ENCODE assay signal across 15 cellular contexts in genomic region chr17:58316260-58316960, GRCh38. TPM values are rescaled to one million over a fixed set of nuclear protein-coding genes. Genes with fewer than 3 reads are reported as not detected.
DNase-seq lines count a peak whose midpoint lies in the region; ATAC-seq lines count a peak whose summit lies in the region.
"Had no signal": no experiment of that assay in that cellular context is flagged by ENCODE, and none has a peak within 500 bp of the region (broad histone marks: within the 10 kb centered on the region; RNA-seq: fewer than 3 reads in every experiment).

No MANE protein-coding gene starts in this region.

- H3K9me3 Mint-ChIP-seq in central memory CD8-positive, alpha-beta T cell, result no peaks in the 10 kb centered on the region
- H3K9me3 Mint-ChIP-seq: dendritic cell treated with granulocyte-macrophage colony-stimulating factor and Interleukin-4, amounts not matched to agents 40 ng/mL and 50 ng/mL, for 4 days had no signal

- peak overlapping the region in 8 of 11 experiments; percentile 6 to 73 (median 58); a peak in 15 of 22 replicates for H3K27ac ChIP-seq in BLaER1 treated with 17β-estradiol and CSF1 and Interleukin-3, amounts not matched to agents 10 nM and 100 nM
- no peak overlapping the region for H3K27ac ChIP-seq in trophoblast cell (ENCODE audit: low read depth, low read length)
- H3K27ac ChIP-seq: KMS-11, prostate gland, testis had no signal

- peaks cover 0 to 89% (median 43%) of the 10 kb centered on the region in 11 experiments; a peak in 19 of 22 replicates for H3K36me3 ChIP-seq in BLaER1 treated with 17β-estradiol and CSF1 and Interleukin-3, amounts not matched to agents 10 nM and 100 nM
- no peaks in the 10 kb centered on the region for H3K36me3 ChIP-seq in trophoblast cell (ENCODE audit: control insufficient read depth in 1 of 2, insufficient read depth in 2 of 2, low read length in 2 of 2)
- H3K36me3 ChIP-seq: prostate gland had no signal

- peaks cover 9 to 64% (median 53%) of the 10 kb centered on the region in 10 experiments; a peak in 19 of 20 replicates for H3K4me1 ChIP-seq in BLaER1 treated with 17β-estradiol and CSF1 and Interleukin-3, amounts not matched to agents 10 nM and 100 nM
- no peaks in the 10 kb centered on the region for H3K4me1 ChIP-seq in trophoblast cell (ENCODE audit: control insufficient read depth in 1 of 2, insufficient read depth in 2 of 2, low read length in 2 of 2)
- H3K4me1 ChIP-seq: prostate gland, testis had no signal

- H3K4me2 ChIP-seq in BLaER1 treated with 17β-estradiol and CSF1 and Interleukin-3, amounts not matched to agents 10 nM and 100 nM, result peak overlapping the region in 9 of 11 experiments; percentile 22 to 74 (median 55); a peak in 13 of 22 replicates
- no peak overlapping the region for H3K4me2 ChIP-seq in trophoblast cell (ENCODE audit: low read length)
- H3K4me2 ChIP-seq: KMS-11 had no signal

- peaks cover 39% of the 10 kb centered on the region for H3K36me3 Mint-ChIP-seq in central memory CD8-positive, alpha-beta T cell (ENCODE audit: insufficient read depth)

- peak overlapping the region in 8 of 11 experiments; percentile 2 to 63 (median 47); a peak in 14 of 22 replicates for H3K9ac ChIP-seq in BLaER1 treated with 17β-estradiol and CSF1 and Interleukin-3, amounts not matched to agents 10 nM and 100 nM
- H3K9ac ChIP-seq in trophoblast cell (ENCODE audit: low read length), result no peak overlapping the region
- H3K9ac ChIP-seq: KMS-11 had no signal

- H2AFZ ChIP-seq in trophoblast cell (ENCODE audit: insufficient read depth, low read length, poor library complexity), result no peak overlapping the region

- no peaks in the 10 kb centered on the region for H3K79me1 ChIP-seq in trophoblast cell (ENCODE audit: low read length)

- H3K27me3 Mint-ChIP-seq in central memory CD8-positive, alpha-beta T cell, result no peaks in the 10 kb centered on the region

- no peak overlapping the region for H4K91ac ChIP-seq in trophoblast cell (ENCODE audit: low read depth, low read length)

- H2BK12ac ChIP-seq in trophoblast cell (ENCODE audit: low read length), result no peak overlapping the region

- H3K14ac ChIP-seq in trophoblast cell (ENCODE audit: low read length), result no peak overlapping the region

- H4K8ac ChIP-seq in trophoblast cell (ENCODE audit: low read depth, low read length), result no peak overlapping the region

- no peak overlapping the region for H2BK120ac ChIP-seq in trophoblast cell (ENCODE audit: insufficient read depth, low read length, poor library complexity)

- no peaks in the 10 kb centered on the region for H3K27me3 ChIP-seq in BLaER1 treated with 17β-estradiol and CSF1 and Interleukin-3, amounts not matched to agents 10 nM and 100 nM
- H3K27me3 ChIP-seq in trophoblast cell (ENCODE audit: insufficient read depth, low read length), result no peaks in the 10 kb centered on the region
- H3K27me3 ChIP-seq: testis had no signal

- H3K23ac ChIP-seq in trophoblast cell (ENCODE audit: low read length), result no peak overlapping the region

- no peak overlapping the region for H4K12ac ChIP-seq in trophoblast cell (ENCODE audit: low read depth, low read length)

- H3K4me3 ChIP-seq in BLaER1 treated with 17β-estradiol and CSF1 and Interleukin-3, amounts not matched to agents 10 nM and 100 nM, result no peak overlapping the region
- H3K4me3 ChIP-seq in trophoblast cell (ENCODE audit: low read depth, low read length), result no peak overlapping the region
- H3K4me3 ChIP-seq: prostate gland, testis had no signal

- no peak overlapping the region for H3K4me3 Mint-ChIP-seq in central memory CD8-positive, alpha-beta T cell
- H3K4me3 Mint-ChIP-seq: dendritic cell treated with granulocyte-macrophage colony-stimulating factor and Interleukin-4, amounts not matched to agents 40 ng/mL and 50 ng/mL, for 4 days had no signal

- H3K9me3 ChIP-seq in BLaER1 treated with 17β-estradiol and CSF1 and Interleukin-3, amounts not matched to agents 10 nM and 100 nM (replicated peaks in 1 of 11), result no peaks in the 10 kb centered on the region
- H3K9me3 ChIP-seq in trophoblast cell (ENCODE audit: insufficient read depth, low read depth, low read length), result no peaks in the 10 kb centered on the region
- H3K9me3 ChIP-seq: prostate gland, testis had no signal

- ATAC-seq in central memory CD8-positive, alpha-beta T cell (replicated peaks; ENCODE audit: extremely low read depth, poor library complexity, severe bottlenecking), result no peak
- no peak for ATAC-seq in GM19395 (IDR thresholded peaks at IDR 0.05; ENCODE audit: unreplicated experiment)

- peaks cover 13% of the 10 kb centered on the region for H3K4me1 Mint-ChIP-seq in central memory CD8-positive, alpha-beta T cell

- DNase-seq in activated CD4-positive, alpha-beta T cell treated with anti-CD3 and anti-CD28 coated beads for 48 hours, result peak; percentile 2
- no peak for DNase-seq in activated CD4-positive, alpha-beta T cell treated with anti-CD3 and anti-CD28 coated beads, Interleukin-2, amount 50 U/mL, for 48 hours
- DNase-seq in central memory CD8-positive, alpha-beta T cell (ENCODE audit: low spot score in 2 of 2), result peak; percentile 8 to 12
- peak; percentile 59 to 62 for DNase-seq in trophoblast cell
- DNase-seq in central memory CD4-positive, alpha-beta T cell, result no peak
- no peak for DNase-seq in NCI-H2227 treated with DMSO at 0.1 percent for 48 hours (lab: John Stamatoyannopoulos, UW)
- DNase-seq: NCI-H1436; NCI-H345; stimulated activated CD4-positive, alpha-beta T cell treated with anti-CD3 and anti-CD28 coated beads, Interleukin-15, amount 100 ng/mL, for 24 hours; testis had no signal

- WGBS in trophoblast cell (ENCODE audit: extremely low coverage, insufficient coverage, insufficient read length), result no CpG with 5 or more reads among the region's 8 CpGs

- no peak overlapping the region for H3K4ac ChIP-seq in trophoblast cell (ENCODE audit: low read depth, low read length)

- no peaks in the 10 kb centered on the region for H3K79me2 ChIP-seq in trophoblast cell (ENCODE audit: control insufficient read depth, insufficient read depth, low read length, poor library complexity)

- H4K20me1 ChIP-seq in BLaER1 treated with 17β-estradiol and CSF1 and Interleukin-3, amounts not matched to agents 10 nM and 100 nM, result peaks cover 0 to 22% (median 0%) of the 10 kb centered on the region in 11 experiments; a peak in 3 of 22 replicates

- H3K18ac ChIP-seq in trophoblast cell (ENCODE audit: low read length), result no peak overlapping the region

- H2AK5ac ChIP-seq in trophoblast cell (ENCODE audit: low read length), result no peak overlapping the region

- H2BK5ac ChIP-seq in trophoblast cell (ENCODE audit: low read depth, low read length, poor library complexity), result no peak overlapping the region

- peak overlapping the region; percentile 79 for H3K27ac Mint-ChIP-seq in central memory CD8-positive, alpha-beta T cell (ENCODE audit: low read depth)
- H3K27ac Mint-ChIP-seq: dendritic cell treated with granulocyte-macrophage colony-stimulating factor and Interleukin-4, amounts not matched to agents 40 ng/mL and 50 ng/mL, for 4 days had no signal

RNA-seq across cellular contexts. Expression of gene TSPOAP1, which starts 12.2 kb away (rescaled TPM):
- polyA plus RNA-seq in trophoblast cell (2013), result 1.1 and 1.3 TPM in 2 replicates

RNA-seq across cellular contexts. Expression of gene SUPT4H1, which starts 35.6 kb away (rescaled TPM):
- polyA plus RNA-seq in trophoblast cell (2013), result 63.5 and 64.6 TPM in 2 replicates

RNA-seq across cellular contexts. Expression of gene MPO, which starts 35.7 kb away (rescaled TPM):
- polyA plus RNA-seq in trophoblast cell (2013), result not detected in 2 replicates

Comparison
In these comparisons a context has a peak if more than half of its experiments do, and no peak if none do; other contexts are left out.
1. DNase-seq: peak in activated CD4-positive, alpha-beta T cell treated with anti-CD3 and anti-CD28 coated beads for 48 hours (single experiment), central memory CD8-positive, alpha-beta T cell (2 of 2) and trophoblast cell (2 of 2); none in activated CD4-positive, alpha-beta T cell treated with anti-CD3 and anti-CD28 coated beads, Interleukin-2, amount 50 U/mL, for 48 hours (0 of 2), central memory CD4-positive, alpha-beta T cell (single experiment) and NCI-H2227 treated with DMSO at 0.1 percent for 48 hours (single experiment).